ENCODE assay signal across 8 cellular contexts in genomic region chr4:139655116-139655515, GRCh38. TPM values are rescaled to one million over a fixed set of nuclear protein-coding genes. Genes with fewer than 3 reads are reported as not detected.
A peak's percentile ranks its signal among the peaks of the same experiment; 100 is the strongest.
DNase-seq lines count a peak whose midpoint lies in the region; ATAC-seq and TF ChIP-seq lines count a peak whose summit lies in the region.

No MANE protein-coding gene starts in this region.

- WGBS in right cardiac atrium, result 42% methylated on average over 3 of the region's 3 CpGs

- no peaks in the 10 kb centered on the region for H3K9me3 ChIP-seq in right cardiac atrium (ENCODE audit: control insufficient read depth, low read length)

- intact Hi-C loops in right cardiac atrium (cut with DNase I), result no loop called here

- ATAC-seq in right cardiac atrium, result peak; percentile 46 to 51
- ATAC-seq in HG02623 (IDR thresholded peaks at IDR 0.05; ENCODE audit: unreplicated experiment), result no peak
- ATAC-seq in HG03571 (IDR thresholded peaks at IDR 0.05; ENCODE audit: unreplicated experiment), result no peak

- peaks cover 2% of the 10 kb centered on the region for H3K4me1 ChIP-seq in right cardiac atrium (ENCODE audit: control insufficient read depth, insufficient read depth, low read length)

- no peaks in the 10 kb centered on the region for H3K27me3 ChIP-seq in right cardiac atrium (ENCODE audit: control insufficient read depth, insufficient read depth)

- H3K27ac ChIP-seq in 22Rv1 (no peak overlapping the region), right cardiac atrium (ENCODE audit: low read length) (no peak overlapping the region)

- H3K4me3 ChIP-seq in LNCaP clone FGC (ENCODE audit: low read depth, low read length) (no peak overlapping the region), right cardiac atrium (ENCODE audit: low read length) (no peak overlapping the region)

- TF ChIP-seq CTCF in 22Rv1 (IDR thresholded peaks at IDR 0.05), result peak; percentile 52
- peak; percentile 68 for TF ChIP-seq CTCF in LNCaP clone FGC (IDR thresholded peaks at IDR 0.05; ENCODE audit: control insufficient read depth, extremely low read depth, insufficient read depth)

- peak; percentile 38 for DNase-seq in GM03348 (ENCODE audit: low spot score)
- DNase-seq in LNCaP clone FGC (ENCODE audit: low read depth), result peak; percentile 42
- DNase-seq in UCSD-AML1 (lab: John Stamatoyannopoulos, UW; ENCODE audit: unreplicated experiment), result peak; percentile 21
- DNase-seq in right cardiac atrium, result no peak
- no peak for DNase-seq in dedifferentiated amniotic fluid mesenchymal stem cell (ENCODE audit: extremely low spot score)

RNA-seq across cellular contexts. Expression of gene MGST2, which starts 10.5 kb away (rescaled TPM):
- total RNA-seq in right cardiac atrium, result 100 to 1,000 TPM in 3 of 4 donors, 10 to 100 TPM in 1; 98.1 to 125 (median 116) TPM
- polyA plus RNA-seq in right cardiac atrium, result 173 TPM

Comparison
In these comparisons a context has a peak if more than half of its experiments do, and no peak if none do; other contexts are left out.
1. DNase-seq: peak in GM03348 (single experiment), LNCaP clone FGC (single experiment) and UCSD-AML1 (single experiment); none in right cardiac atrium (0 of 3) and dedifferentiated amniotic fluid mesenchymal stem cell (single experiment).
2. ATAC-seq: peak in right cardiac atrium (2 of 2); none in HG02623 (single experiment) and HG03571 (single experiment).